9 cellular contexts compared by ENCODE assay signal in genomic region chr10:38025283-38025682, GRCh38. TPM values are rescaled to one million over a fixed set of nuclear protein-coding genes. Genes with fewer than 3 reads are reported as not detected.
A peak's percentile ranks its signal among the peaks of the same experiment; 100 is the strongest.
DNase-seq lines count a peak whose midpoint lies in the region; ATAC-seq lines count a peak whose summit lies in the region.
"Had no signal": no experiment of that assay in that cellular context is flagged by ENCODE, and none has a peak within 500 bp of the region (broad histone marks: within the 10 kb centered on the region; RNA-seq: fewer than 3 reads in every experiment).

No MANE protein-coding gene starts in this region.

- H2BK5ac ChIP-seq in neuronal stem cell (ENCODE audit: low read length), result no peak overlapping the region

- H3K9me3 ChIP-seq in neuronal stem cell (replicated peaks in 1 of 2; ENCODE audit: control insufficient read depth in 2 of 2, insufficient read depth in 1 of 2, low read depth in 1 of 2, low read length in 2 of 2), result no peaks in the 10 kb centered on the region

- no peak overlapping the region for H3K23ac ChIP-seq in neuronal stem cell (ENCODE audit: low read depth, low read length, poor library complexity)

- ATAC-seq in GM18858 (IDR thresholded peaks at IDR 0.05; ENCODE audit: unreplicated experiment), result peak; percentile 71
- peak; percentile 90 for ATAC-seq in GM21717 (IDR thresholded peaks at IDR 0.05; ENCODE audit: unreplicated experiment)
- peak; percentile 94 for ATAC-seq in HG03571 (IDR thresholded peaks at IDR 0.05; ENCODE audit: unreplicated experiment)

- H3K14ac ChIP-seq in neuronal stem cell (ENCODE audit: low read length), result no peak overlapping the region

- H2BK12ac ChIP-seq in neuronal stem cell (ENCODE audit: low read length), result no peak overlapping the region

- no peak overlapping the region for H3K4me2 ChIP-seq in neuronal stem cell (ENCODE audit: insufficient read depth, low read length, poor library complexity, severe bottlenecking)

- WGBS in neuronal stem cell (ENCODE audit: extremely low coverage in 2 of 2, insufficient read length in 2 of 2, insufficient replicate concordance in 1 of 2), 2 donors, result no CpG with 5 or more reads among the region's 3 CpGs

- no peak overlapping the region for H3K18ac ChIP-seq in neuronal stem cell (ENCODE audit: low read length)

- H2AK5ac ChIP-seq in neuronal stem cell (ENCODE audit: low read depth, low read length), result no peak overlapping the region

- H3K4me1 ChIP-seq in neuronal stem cell (ENCODE audit: control insufficient read depth in 2 of 2, insufficient read depth in 1 of 2, low read depth in 1 of 2, low read length in 2 of 2), result no peaks in the 10 kb centered on the region

- DNase-seq in dermis blood vessel endothelial cell (peak; percentile 2), caudate nucleus (lab: John Stamatoyannopoulos, UW) (no peak), HuH-7 (ENCODE audit: low spot score) (no peak), NCI-H1694 treated with DMSO at 0.1 percent for 48 hours (lab: John Stamatoyannopoulos, UW) (no peak), neuronal stem cell (ENCODE audit: low spot score) (no peak)
- DNase-seq: NCI-H345 had no signal

- no peaks in the 10 kb centered on the region for H3K27me3 ChIP-seq in neuronal stem cell (ENCODE audit: control insufficient read depth in 3 of 3, insufficient read depth in 3 of 3, low read depth in 1 of 3, low read length in 3 of 3)

- no peak overlapping the region for H3K9ac ChIP-seq in neuronal stem cell (ENCODE audit: low read depth, low read length, poor library complexity)

- no peak overlapping the region for H3K4ac ChIP-seq in neuronal stem cell (ENCODE audit: low read length)

- no peak overlapping the region for H4K8ac ChIP-seq in neuronal stem cell (ENCODE audit: low read depth, low read length)

- no peaks in the 10 kb centered on the region for H3K79me1 ChIP-seq in neuronal stem cell (ENCODE audit: low read depth, low read length)

- H2BK15ac ChIP-seq in neuronal stem cell (ENCODE audit: low read length), result no peak overlapping the region

- H3K4me3 ChIP-seq in neuronal stem cell (ENCODE audit: low read length in 2 of 2), result no peak overlapping the region

- no peak overlapping the region for H2BK120ac ChIP-seq in neuronal stem cell (ENCODE audit: low read depth, low read length)

- H3K36me3 ChIP-seq in neuronal stem cell (replicated peaks in 1 of 2; ENCODE audit: control insufficient read depth in 2 of 2, insufficient read depth in 2 of 2, low read length in 2 of 2), result peaks cover 13 to 90% of the 10 kb centered on the region in 2 donors

- no peak overlapping the region for H4K91ac ChIP-seq in neuronal stem cell (ENCODE audit: low read depth, low read length, poor library complexity)

- H3K27ac ChIP-seq in caudate nucleus (ENCODE audit: low read depth, low read length), result no peak overlapping the region
- no peak overlapping the region for H3K27ac ChIP-seq in neuronal stem cell (replicated peaks; ENCODE audit: low read length)

- H2AFZ ChIP-seq in neuronal stem cell (ENCODE audit: low read length), result no peak overlapping the region

RNA-seq across cellular contexts. Expression of gene ZNF33A, which starts 14.8 kb away (rescaled TPM):
- 23.1 and 26.9 TPM in 2 replicates for total RNA-seq in dermis blood vessel endothelial cell
- polyA plus RNA-seq in neuronal stem cell (2013, experiment 1 of 2), result 25.4 TPM
- 25.6 TPM for polyA plus RNA-seq in neuronal stem cell (2013, experiment 2 of 2)

RNA-seq across cellular contexts. Expression of gene ZNF25, which starts 48.8 kb away (rescaled TPM):
- 6.1 and 6.5 TPM in 2 replicates for total RNA-seq in dermis blood vessel endothelial cell
- polyA plus RNA-seq in neuronal stem cell (2013, experiment 1 of 2), result 2.1 TPM
- 2.3 TPM for polyA plus RNA-seq in neuronal stem cell (2013, experiment 2 of 2)
